In the genomic region with DNA sequence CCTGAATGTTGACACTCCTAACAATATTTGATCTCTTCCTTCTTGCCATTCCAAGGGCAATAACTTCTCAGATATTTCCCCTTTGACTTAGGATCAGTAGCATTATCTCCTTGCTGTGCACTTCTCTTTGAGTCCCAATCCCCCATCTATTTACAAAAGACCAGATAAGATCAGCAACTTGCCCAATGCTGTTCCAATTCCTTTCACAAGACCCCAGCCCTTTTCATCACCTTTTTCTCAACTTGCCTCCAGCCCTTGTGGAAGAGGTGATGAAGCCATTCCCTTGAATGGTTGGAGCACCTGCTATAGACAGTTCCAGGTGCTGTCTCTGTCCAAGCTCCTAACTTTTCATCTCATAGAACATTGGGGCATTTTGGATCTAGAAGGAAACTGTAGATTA, we compare ENCODE assay signal across 26 cellular contexts.
"Had no signal": no experiment of that assay in that cellular context is flagged by ENCODE, and none has a peak within 500 bp of the region (broad histone marks: within the 10 kb centered on the region; RNA-seq: fewer than 3 reads in every experiment).

No MANE protein-coding gene starts in this region.

- H3K4me3 ChIP-seq: stomach, suprapubic skin, testis, thoracic aorta, thyroid gland, tibial artery, transverse colon, upper lobe of left lung, upper lobe of right lung, uterus, vagina had no signal

- H3K36me3 Mint-ChIP-seq: stimulated activated effector memory CD8-positive, alpha-beta T cell treated with anti-CD3 and anti-CD28 coated beads, Interleukin-12 subunit alpha, Interleukin-12 subunit beta, amount 100 ng/mL, for 72 hours; stimulated activated memory B cell treated with anti-CD40 and anti-IgM and Interleukin-4, amounts not matched to agents 10 μg/mL and 1 μg/mL and 100 μg/mL, for 72 hours; type B pancreatic cell had no signal

- H3K9me3 ChIP-seq: stomach, suprapubic skin, testis, thoracic aorta, thyroid gland, tibial artery, transverse colon, upper lobe of left lung, upper lobe of right lung, uterus, vagina had no signal

- H3K4me1 Mint-ChIP-seq: stimulated activated effector memory CD8-positive, alpha-beta T cell treated with anti-CD3 and anti-CD28 coated beads, Interleukin-12 subunit alpha, Interleukin-12 subunit beta, amount 100 ng/mL, for 72 hours had no signal

- H3K27me3 ChIP-seq: stomach, suprapubic skin, testis, thyroid gland, tibial artery, transverse colon, upper lobe of left lung, upper lobe of right lung, uterus, vagina had no signal

- H3K27me3 Mint-ChIP-seq: stimulated activated memory B cell treated with anti-CD40 and anti-IgM and Interleukin-4, amounts not matched to agents 10 μg/mL and 1 μg/mL and 100 μg/mL, for 72 hours; stimulated activated naive CD8-positive, alpha-beta T cell treated with anti-CD3 and anti-CD28 coated beads, Interleukin-15, amount 100 ng/mL, for 72 hours; type B pancreatic cell had no signal

- H3K9me3 Mint-ChIP-seq: stimulated activated effector memory CD8-positive, alpha-beta T cell treated with anti-CD3 and anti-CD28 coated beads, Interleukin-12 subunit alpha, Interleukin-12 subunit beta, amount 100 ng/mL, for 72 hours; stimulated activated memory B cell treated with anti-CD40 and anti-IgM and Interleukin-4, amounts not matched to agents 10 μg/mL and 1 μg/mL and 100 μg/mL, for 72 hours; stimulated activated naive CD8-positive, alpha-beta T cell treated with anti-CD3 and anti-CD28 coated beads, Interleukin-15, amount 100 ng/mL, for 72 hours; stimulated activated naive CD8-positive, alpha-beta T cell treated with anti-CD3 and anti-CD28 coated beads, Interleukin-15, Interleukin-2, amounts not matched to agents 100 ng/mL and 50 ng/mL, for 24 hours had no signal

- H3K27ac ChIP-seq: stomach, suprapubic skin, testis, thoracic aorta, thyroid gland, tibial artery, transverse colon, upper lobe of left lung, upper lobe of right lung, uterus, vagina had no signal

- H3K4me3 Mint-ChIP-seq: stimulated activated effector memory CD8-positive, alpha-beta T cell treated with anti-CD3 and anti-CD28 coated beads, Interleukin-12 subunit alpha, Interleukin-12 subunit beta, amount 100 ng/mL, for 72 hours; stimulated activated memory B cell treated with anti-CD40 and anti-IgM and Interleukin-4, amounts not matched to agents 10 μg/mL and 1 μg/mL and 100 μg/mL, for 72 hours; stimulated activated naive CD8-positive, alpha-beta T cell treated with anti-CD3 and anti-CD28 coated beads, Interleukin-15, amount 100 ng/mL, for 72 hours; stimulated activated naive CD8-positive, alpha-beta T cell treated with anti-CD3 and anti-CD28 coated beads, Interleukin-15, Interleukin-2, amounts not matched to agents 100 ng/mL and 50 ng/mL, for 24 hours; type B pancreatic cell had no signal

- H3K36me3 ChIP-seq: stomach, suprapubic skin, thoracic aorta, thyroid gland, tibial artery, transverse colon, upper lobe of left lung, upper lobe of right lung, uterus, vagina had no signal

- DNase-seq: stimulated activated CD4-positive, alpha-beta T cell treated with anti-CD3 and anti-CD28 coated beads, Interleukin-2, amount 100 ng/mL, for 24 hours; stimulated activated CD4-positive, alpha-beta T cell treated with anti-CD3 and anti-CD28 coated beads, Interleukin-2, amount 100 ng/mL, for 48 hours; stimulated activated CD4-positive, alpha-beta T cell treated with anti-CD3 and anti-CD28 coated beads, Interleukin-4, amount 100 ng/mL, for 1 hour; stimulated activated CD4-positive, alpha-beta T cell treated with anti-CD3 and anti-CD28 coated beads, Interleukin-4, amount 100 ng/mL, for 24 hours; stimulated activated CD4-positive, alpha-beta T cell treated with anti-CD3 and anti-CD28 coated beads, Interleukin-4, amount 100 ng/mL, for 4 hours; stimulated activated CD8-positive, alpha-beta memory T cell treated with anti-CD3 and anti-CD28 coated beads, Interleukin-4, amount 100 ng/mL, for 48 hours; stimulated activated naive CD4-positive, alpha-beta T cell; stimulated activated naive CD4-positive, alpha-beta T cell treated with Interleukin-2 at 50 U/mL for 16 hours; stimulated activated naive CD8-positive, alpha-beta T cell treated with anti-CD3 and anti-CD28 coated beads, Interleukin-15, amount 100 ng/mL, for 72 hours; stimulated activated naive CD8-positive, alpha-beta T cell treated with anti-CD3 and anti-CD28 coated beads, Interleukin-15, Interleukin-2, amounts not matched to agents 100 U/mL and 50 U/mL, for 24 hours; stomach; substantia nigra; testis; thyroid gland; tibial artery; transverse colon; upper lobe of left lung; upper lobe of right lung; uterus had no signal

- H3K4me1 ChIP-seq: stomach, suprapubic skin, testis, thyroid gland, tibial artery, upper lobe of left lung, upper lobe of right lung, uterus, vagina had no signal

- H3K27ac Mint-ChIP-seq: stimulated activated effector memory CD8-positive, alpha-beta T cell treated with anti-CD3 and anti-CD28 coated beads, Interleukin-12 subunit alpha, Interleukin-12 subunit beta, amount 100 ng/mL, for 72 hours; stimulated activated memory B cell treated with anti-CD40 and anti-IgM and Interleukin-4, amounts not matched to agents 10 μg/mL and 1 μg/mL and 100 μg/mL, for 72 hours; stimulated activated naive CD8-positive, alpha-beta T cell treated with anti-CD3 and anti-CD28 coated beads, Interleukin-15, Interleukin-2, amounts not matched to agents 100 ng/mL and 50 ng/mL, for 24 hours; type B pancreatic cell had no signal

- ATAC-seq: stimulated activated effector memory CD8-positive, alpha-beta T cell treated with anti-CD3 and anti-CD28 coated beads, Interleukin-12 subunit alpha, Interleukin-12 subunit beta, amount 100 ng/mL, for 72 hours; stimulated activated memory B cell treated with anti-CD40 and anti-IgM and Interleukin-4, amounts not matched to agents 10 μg/mL and 1 μg/mL and 100 μg/mL, for 72 hours; stimulated activated naive CD8-positive, alpha-beta T cell treated with anti-CD3 and anti-CD28 coated beads, Interleukin-15, amount 100 ng/mL, for 72 hours; stimulated activated naive CD8-positive, alpha-beta T cell treated with anti-CD3 and anti-CD28 coated beads, Interleukin-15, Interleukin-2, amounts not matched to agents 100 U/mL and 50 U/mL, for 24 hours; upper lobe of right lung had no signal
